ENCODE assay signal across 12 cellular contexts in genomic region chr4:139840773-139841172, GRCh38.
DNase-seq lines count a peak whose midpoint lies in the region; TF ChIP-seq lines count a peak whose summit lies in the region.
"Had no signal": no experiment of that assay in that cellular context is flagged by ENCODE, and none has a peak within 500 bp of the region (broad histone marks: within the 10 kb centered on the region; RNA-seq: fewer than 3 reads in every experiment).

No MANE protein-coding gene starts in this region.

- H3K27ac Mint-ChIP-seq in progenitor cell of endocrine pancreas, result peak overlapping the region; percentile 74

- no peak for TF ChIP-seq EP300 in transverse colon (IDR thresholded peaks at IDR 0.05; ENCODE audit: low read depth)

- intact Hi-C loops in transverse colon (cut with DNase I; ENCODE audit: low total_unique reads), result no loop called here

- DNase-seq in SIG-M5 treated with dmso at 0.1 percent for 504 hours (lab: John Stamatoyannopoulos, UW; ENCODE audit: unreplicated experiment), result peak; percentile 2
- DNase-seq in SIG-M5 (lab: John Stamatoyannopoulos, UW), result no peak
- no peak for DNase-seq in progenitor cell of endocrine pancreas (ENCODE audit: low spot score, unreplicated experiment)
- DNase-seq in transverse colon, result no peak
- DNase-seq in activated CD8-positive, alpha-beta memory T cell treated with anti-CD3 and anti-CD28 coated beads, Interleukin-2, amount 50 U/mL, for 48 hours, result no peak
- no peak for DNase-seq in AG08395 (ENCODE audit: low spot score)
- DNase-seq: COR-L47; NCI-H446 treated with DMSO at 0.1 percent for 48 hours; NK-92 treated with Interleukin-12 subunit alpha and Interleukin-12 subunit beta, amount 100 ng/mL, for 24 hours; SK-N-SH had no signal

- no peak overlapping the region for H3K9ac ChIP-seq in liver (ENCODE audit: low read depth in 1 of 2, low read length in 2 of 2)
- H3K9ac ChIP-seq: SK-N-SH had no signal

- TF ChIP-seq RAD21 in liver (IDR thresholded peaks at IDR 0.05), result no peak

- H3K4me3 ChIP-seq in liver (ENCODE audit: low read depth in 1 of 3, low read length in 3 of 3) (no peak overlapping the region), transverse colon (no peak overlapping the region)

- H3K27me3 ChIP-seq in liver (ENCODE audit: control insufficient read depth in 4 of 4, insufficient read depth in 4 of 4, low read length in 3 of 4) (no peaks in the 10 kb centered on the region), transverse colon (no peaks in the 10 kb centered on the region)

- H3K27ac ChIP-seq in VCaP, result peak overlapping the region; percentile 96
- peak overlapping the region; percentile 6 to 80 for H3K27ac ChIP-seq in liver (ENCODE audit: low read depth in 1 of 2, low read length in 2 of 2)
- peak overlapping the region in 1 of 4 donors; percentile 54 for H3K27ac ChIP-seq in transverse colon

- H3K27me3 Mint-ChIP-seq in progenitor cell of endocrine pancreas, result no peaks in the 10 kb centered on the region

- H3K4me1 Mint-ChIP-seq in progenitor cell of endocrine pancreas (ENCODE audit: low read depth), result peaks cover 40% of the 10 kb centered on the region

- H3K36me3 ChIP-seq in liver (ENCODE audit: control insufficient read depth in 4 of 4, insufficient read depth in 3 of 4, low read depth in 1 of 4, low read length in 3 of 4) (no peaks in the 10 kb centered on the region), transverse colon (no peaks in the 10 kb centered on the region)

- WGBS in liver, result 97% methylated on average over 2 of the region's 2 CpGs
- WGBS in transverse colon (ENCODE audit: low coverage in 1 of 2), 2 donors, result 86% methylated on average over 2 of the region's 2 CpGs; no CpG with 5 or more reads in 1 of the 2 donors

- H3K4me3 Mint-ChIP-seq in progenitor cell of endocrine pancreas (ENCODE audit: low read depth), result peak overlapping the region; percentile 55

- in situ Hi-C loops in transverse colon (cut with MboI; ENCODE audit: low pct_ligation_motif_present in 1 of 4, low pct_unique_long_range_greater_than_20kb in 1 of 4, low sequenced_read_pairs in 3 of 4), result no loop called here

- H3K9me3 ChIP-seq in liver (ENCODE audit: control insufficient read depth in 4 of 4, low read length in 3 of 4), result no peaks in the 10 kb centered on the region
- no peaks in the 10 kb centered on the region for H3K9me3 ChIP-seq in transverse colon
- H3K9me3 ChIP-seq: SK-N-SH had no signal

- TF ChIP-seq CTCF in VCaP (conservative IDR thresholded peaks at IDR 0.05) (no peak), liver (IDR thresholded peaks at IDR 0.05; ENCODE audit: low read depth, low read length, missing input control) (no peak), progenitor cell of endocrine pancreas (IDR thresholded peaks at IDR 0.05; ENCODE audit: unreplicated experiment) (no peak), transverse colon (IDR thresholded peaks at IDR 0.05) (no peak)

- TF ChIP-seq POLR2A in transverse colon (IDR thresholded peaks at IDR 0.05), result no peak

- no peaks in the 10 kb centered on the region for H3K9me3 Mint-ChIP-seq in progenitor cell of endocrine pancreas (ENCODE audit: low read depth)

- H3K4me1 ChIP-seq in liver (ENCODE audit: control insufficient read depth in 4 of 4, insufficient read depth in 4 of 4, low read length in 3 of 4) (peaks cover 12 to 49% (median 32%) of the 10 kb centered on the region in 4 donors), transverse colon (peaks cover 0 to 19% (median 13%) of the 10 kb centered on the region in 4 donors)

- H3K36me3 Mint-ChIP-seq in progenitor cell of endocrine pancreas (ENCODE audit: insufficient read depth), result peaks cover 3% of the 10 kb centered on the region

TF ChIP-seq in liver, 16 proteins besides CTCF, POLR2A, EP300 and RAD21:
- TF ChIP-seq FOXA1 (IDR thresholded peaks at IDR 0.05) (no peak), RXRA (IDR thresholded peaks at IDR 0.05) (peak in 1 of 2 donors; percentile 29), EGR1 (IDR thresholded peaks at IDR 0.05; ENCODE audit: low read depth in 2 of 2) (no peak), HNF4A (conservative IDR thresholded peaks at IDR 0.05) (peak in 1 of 2 donors; percentile 47), ZBTB33 (IDR thresholded peaks at IDR 0.05) (no peak), HNF4G (IDR thresholded peaks at IDR 0.05) (no peak)
TF ChIP-seq in liver: peak in this region for 2.
